8 cellular contexts compared by ENCODE assay signal in genomic region chr1:162790303-162790984, GRCh38. TPM values are rescaled to one million over a fixed set of nuclear protein-coding genes. Genes with fewer than 3 reads are reported as not detected.
DNase-seq lines count a peak whose midpoint lies in the region; ATAC-seq and TF ChIP-seq lines count a peak whose summit lies in the region.
"Not testable (repeated sequence)": the region's sequence is repeated elsewhere in the genome, so short reads cannot be mapped to it uniquely, and the experiment has no call there.

TSS of gene HSD17B7 (plus strand) at chr1:162790702. CDS start at chr1:162790801, 99 bp downstream.

- H2AFZ ChIP-seq in Loucy (ENCODE audit: low read length) = peak within 1 kb of the TSS; percentile 86

- not testable (repeated sequence) for H4K20me1 ChIP-seq in Loucy (ENCODE audit: insufficient read depth, low read length, poor library complexity, severe bottlenecking)

- H3K9me2 ChIP-seq in Loucy (replicated peaks; ENCODE audit: low read depth, low read length) = not testable (repeated sequence)

- peaks cover 29% of the 10 kb centered on the region for H3K36me3 Mint-ChIP-seq in activated T-helper 17 cell treated with anti-CD3 and anti-CD28 coated beads, Interleukin-2, amount 50 U/mL, for 72 hours (ENCODE audit: low read depth)
- not testable (repeated sequence) for H3K36me3 Mint-ChIP-seq in natural killer cell

- H3K9me3 Mint-ChIP-seq in activated T-helper 17 cell treated with anti-CD3 and anti-CD28 coated beads, Interleukin-2, amount 50 U/mL, for 72 hours; natural killer cell: not testable (repeated sequence)

- intact Hi-C loops in natural killer cell (cut with micrococcal nuclease) = not testable (repeated sequence)

- TF ChIP-seq CTCF in Loucy (conservative IDR thresholded peaks at IDR 0.05; ENCODE audit: low read length) = 0 out of 2 replicates have a peak, but pooled peaks have one; percentile 9
- not testable (repeated sequence) for TF ChIP-seq CTCF in natural killer cell (IDR thresholded peaks at IDR 0.05)

- H3K9ac ChIP-seq in Loucy (ENCODE audit: low read depth, low read length, poor library complexity, severe bottlenecking) = peak within 1 kb of the TSS; percentile 71

- peak within 1 kb of the TSS; percentile 92 for H3K4me2 ChIP-seq in Loucy (ENCODE audit: low read depth, low read length, poor library complexity, severe bottlenecking)

- DNase-seq in EL (peak; percentile 64), H7 (peak; percentile 26), fibroblast of peridontal ligament (ENCODE audit: extremely low read depth) (peak; percentile 40), natural killer cell (peak; percentile 67)
- DNase-seq in stimulated activated naive CD4-positive, alpha-beta T cell (lab: John Stamatoyannopoulos, UW) = peak; percentile 67 to 83 (median 74)

- not testable (repeated sequence) for H3K27me3 ChIP-seq in H7 (ENCODE audit: control insufficient read depth, insufficient read depth, low read length); Loucy (ENCODE audit: insufficient read depth, low read length, poor library complexity, severe bottlenecking)

- H3K4me1 Mint-ChIP-seq in activated T-helper 17 cell treated with anti-CD3 and anti-CD28 coated beads, Interleukin-2, amount 50 U/mL, for 72 hours; natural killer cell: not testable (repeated sequence)

- H3K79me2 ChIP-seq in Loucy (ENCODE audit: insufficient read depth, low read length) = peaks cover 31% of the 10 kb centered on the region; the same call in 1 of the 2 replicates

- not testable (repeated sequence) for H3K9me3 ChIP-seq in Loucy (ENCODE audit: insufficient read depth, low read depth, low read length)

- ATAC-seq in activated T-helper 17 cell treated with anti-CD3 and anti-CD28 coated beads, Interleukin-2, amount 50 U/mL, for 72 hours (replicated peaks) = peak; percentile 99
- peak; percentile 97 to 99 (median 98) for ATAC-seq in natural killer cell

- peak within 1 kb of the TSS; percentile 78 for H3K4me3 Mint-ChIP-seq in activated T-helper 17 cell treated with anti-CD3 and anti-CD28 coated beads, Interleukin-2, amount 50 U/mL, for 72 hours
- H3K4me3 Mint-ChIP-seq in natural killer cell = peak within 1 kb of the TSS; percentile 89

- not testable (repeated sequence) for H3K36me3 ChIP-seq in H7 (replicated peaks; ENCODE audit: control insufficient read depth, insufficient read depth, low read length); Loucy (ENCODE audit: insufficient read depth, low read length)

- H3K27ac Mint-ChIP-seq in activated T-helper 17 cell treated with anti-CD3 and anti-CD28 coated beads, Interleukin-2, amount 50 U/mL, for 72 hours = peak within 1 kb of the TSS; percentile 79
- peak within 1 kb of the TSS; percentile 89 for H3K27ac Mint-ChIP-seq in natural killer cell

- TF ChIP-seq POLR2A in Raji (IDR thresholded peaks at IDR 0.05; ENCODE audit: insufficient read depth, low read depth, low read length) = peak; percentile 67

- H3F3A ChIP-seq in Loucy (ENCODE audit: low read depth) = not testable (repeated sequence)

- H3K27me3 Mint-ChIP-seq in activated T-helper 17 cell treated with anti-CD3 and anti-CD28 coated beads, Interleukin-2, amount 50 U/mL, for 72 hours; natural killer cell (ENCODE audit: low read depth in 2 of 2): not testable (repeated sequence)

- H3K4me1 ChIP-seq in Loucy (ENCODE audit: insufficient read depth, low read length, poor library complexity, severe bottlenecking) = not testable (repeated sequence)

- H3K4me3 ChIP-seq in H7 (ENCODE audit: insufficient read depth, low read depth, low read length) = peak within 1 kb of the TSS; percentile 47
- peak within 1 kb of the TSS; percentile 70 for H3K4me3 ChIP-seq in Loucy (ENCODE audit: low read length, poor library complexity, severe bottlenecking)

RNA-seq across cellular contexts. Expression of gene HSD17B7, which starts in this region (rescaled TPM):
- total RNA-seq in H7 (2014; rRNA removed; shearing (Covaris generic)) = 27.3 and 38.1 TPM in 2 replicates
- total RNA-seq in activated T-helper 17 cell treated with anti-CD3 and anti-CD28 coated beads, Interleukin-2, amount 50 U/mL, for 72 hours = 10 to 100 TPM; 25.5 to 39.5 TPM
- 10 to 100 TPM; 21.0 to 26.0 (median 23.5) TPM for total RNA-seq in natural killer cell

Comparison
In these comparisons a context has a peak if more than half of its experiments do, and no peak if none do; other contexts are left out.
1. Peak in every context shown above with its lines: DNase-seq, ATAC-seq and H3K4me3 ChIP-seq.